ENCODE assay signal across 9 cellular contexts in genomic region chr2:226794077-226794670, GRCh38. TPM values are rescaled to one million over a fixed set of nuclear protein-coding genes. Genes with fewer than 3 reads are reported as not detected.
DNase-seq lines count a peak whose midpoint lies in the region; ATAC-seq and TF ChIP-seq lines count a peak whose summit lies in the region.
"Had no signal": no experiment of that assay in that cellular context is flagged by ENCODE, and none has a peak within 500 bp of the region (broad histone marks: within the 10 kb centered on the region; RNA-seq: fewer than 3 reads in every experiment).

No MANE protein-coding gene starts in this region.

- no peaks in the 10 kb centered on the region for H3K27me3 Mint-ChIP-seq in activated CD4-positive, alpha-beta memory T cell treated with anti-CD3 and anti-CD28 coated beads, Interleukin-2, amount 10 ng/mL, durations not matched to agents 7 days and 5 days

- peak overlapping the region; percentile 67 for H3K9ac ChIP-seq in mucosa of stomach (ENCODE audit: low read length)

- H3K4me3 ChIP-seq in cardiac fibroblast (replicated peaks in 1 of 2; ENCODE audit: low read depth in 2 of 2, low read length in 2 of 2) (peak overlapping the region; percentile 78 to 80), mucosa of stomach (ENCODE audit: low read length) (peak overlapping the region; percentile 17)

- POLR2A ChIA-PET in activated CD4-positive, alpha-beta memory T cell treated with anti-CD3 and anti-CD28 coated beads, Interleukin-2, amount 10 ng/mL, durations not matched to agents 7 days and 5 days (lab: Charles Lee): interaction anchor here (0.9 to 1.2 kb wide), 2 partner anchors 9 to 21 kb away, joined by 3 read pairs; no protein-coding TSS in a partner anchor

- H3K9me3 ChIP-seq in mucosa of stomach (ENCODE audit: control insufficient read depth, low read length): no peaks in the 10 kb centered on the region

- no peaks in the 10 kb centered on the region for H3K36me3 ChIP-seq in mucosa of stomach (ENCODE audit: control insufficient read depth, insufficient read depth, low read length)

- H3K27ac Mint-ChIP-seq in activated CD4-positive, alpha-beta memory T cell treated with anti-CD3 and anti-CD28 coated beads, Interleukin-2, amount 10 ng/mL, durations not matched to agents 7 days and 5 days: no peak overlapping the region

- TF ChIP-seq CTCF in 22Rv1 (IDR thresholded peaks at IDR 0.05) (no peak), cardiac fibroblast (IDR thresholded peaks at IDR 0.05; ENCODE audit: low read depth, low read length) (no peak)

- H3K4me3 Mint-ChIP-seq in activated CD4-positive, alpha-beta memory T cell treated with anti-CD3 and anti-CD28 coated beads, Interleukin-2, amount 10 ng/mL, durations not matched to agents 7 days and 5 days: no peak overlapping the region

- CTCF ChIA-PET in activated CD4-positive, alpha-beta memory T cell treated with anti-CD3 and anti-CD28 coated beads, Interleukin-2, amount 10 ng/mL, durations not matched to agents 7 days and 5 days (lab: Charles Lee): interaction anchor here (1.8 kb wide), 1 partner anchor 41 kb away, joined by 6 read pairs; no protein-coding TSS in a partner anchor

- H3K4me1 Mint-ChIP-seq in activated CD4-positive, alpha-beta memory T cell treated with anti-CD3 and anti-CD28 coated beads, Interleukin-2, amount 10 ng/mL, durations not matched to agents 7 days and 5 days: peaks cover 68% of the 10 kb centered on the region

- H3K27me3 ChIP-seq in mucosa of stomach (ENCODE audit: control insufficient read depth, insufficient read depth, low read length): no peaks in the 10 kb centered on the region

- ATAC-seq in HG03342 (IDR thresholded peaks at IDR 0.05; ENCODE audit: unreplicated experiment): no peak

- peaks cover 54% of the 10 kb centered on the region for H3K4me1 ChIP-seq in mucosa of stomach (ENCODE audit: control insufficient read depth, insufficient read depth, low read length)

- peak; percentile 23 for DNase-seq in HT1080 (ENCODE audit: low read depth)
- peak in 1 of 2 donors; percentile 62 for DNase-seq in cardiac fibroblast (ENCODE audit: low read depth in 2 of 2)
- no peak for DNase-seq in H4 (ENCODE audit: low spot score)
- no peak for DNase-seq in activated CD4-positive, alpha-beta memory T cell treated with anti-CD3 and anti-CD28 coated beads, Interleukin-2, amount 10 ng/mL, durations not matched to agents 7 days and 5 days
- no peak for DNase-seq in GM03348 (ENCODE audit: low spot score)
- DNase-seq: NCI-H2029 treated with DMSO at 0.1 percent for 48 hours had no signal

- no peaks in the 10 kb centered on the region for H3K9me3 Mint-ChIP-seq in activated CD4-positive, alpha-beta memory T cell treated with anti-CD3 and anti-CD28 coated beads, Interleukin-2, amount 10 ng/mL, durations not matched to agents 7 days and 5 days

- H3K27ac ChIP-seq in 22Rv1: peak overlapping the region; percentile 52

- peaks cover 30% of the 10 kb centered on the region for H3K36me3 Mint-ChIP-seq in activated CD4-positive, alpha-beta memory T cell treated with anti-CD3 and anti-CD28 coated beads, Interleukin-2, amount 10 ng/mL, durations not matched to agents 7 days and 5 days (ENCODE audit: low read depth)

RNA-seq across cellular contexts. Expression of gene IRS1, which starts 5.4 kb away (rescaled TPM):
- 22.8 and 29.9 TPM in 2 replicates for total RNA-seq in HT1080 (2014; rRNA removed; shearing (Covaris generic))
- 8.6 and 10.7 TPM in 2 replicates for polyA plus RNA-seq in HT1080 (2015; cell fraction: cytosol; rRNA removed)
- 11.6 and 12.5 TPM in 2 replicates for polyA plus RNA-seq in HT1080 (2015; cell fraction: nucleus; rRNA removed)
- total RNA-seq in H4 (2014; rRNA removed; shearing (Covaris generic)): 3.4 and 6.0 TPM in 2 replicates
- 1 to 10 TPM; 7.2 to 7.4 TPM for total RNA-seq in activated CD4-positive, alpha-beta memory T cell treated with anti-CD3 and anti-CD28 coated beads, Interleukin-2, amount 10 ng/mL, durations not matched to agents 7 days and 5 days

RNA-seq across cellular contexts. Expression of gene RHBDD1, which starts 41.7 kb away (rescaled TPM):
- 7.7 and 14.0 TPM in 2 replicates for total RNA-seq in HT1080 (2014; rRNA removed; shearing (Covaris generic))
- 14.6 and 21.1 TPM in 2 replicates for polyA plus RNA-seq in HT1080 (2015; cell fraction: cytosol; rRNA removed)
- polyA plus RNA-seq in HT1080 (2015; cell fraction: nucleus; rRNA removed): 20.5 and 38.8 TPM in 2 replicates
- total RNA-seq in H4 (2014; rRNA removed; shearing (Covaris generic)): 3.3 and 6.6 TPM in 2 replicates
- total RNA-seq in activated CD4-positive, alpha-beta memory T cell treated with anti-CD3 and anti-CD28 coated beads, Interleukin-2, amount 10 ng/mL, durations not matched to agents 7 days and 5 days: 10 to 100 TPM; 38.1 to 43.0 TPM
